In the genomic region with DNA sequence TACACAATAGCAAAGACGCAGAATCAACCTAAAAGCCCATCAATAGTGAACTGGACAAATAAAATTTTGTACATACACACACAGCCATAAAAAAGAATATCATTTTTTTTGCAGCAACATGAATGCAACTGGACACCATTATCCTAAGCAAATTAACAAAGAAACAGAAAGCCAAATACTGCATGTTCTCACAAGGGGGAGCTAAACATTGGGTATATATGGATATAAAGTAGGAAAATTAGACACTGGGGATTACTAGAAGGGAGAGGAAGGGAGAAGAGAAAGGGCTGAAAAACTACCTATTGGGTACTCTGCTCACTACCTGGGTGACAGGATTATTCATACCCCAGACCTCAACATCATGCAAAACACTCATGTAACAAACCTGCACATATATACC, we compare ENCODE assay signal across 17 cellular contexts. TPM values are rescaled to one million over a fixed set of nuclear protein-coding genes. Genes with fewer than 3 reads are reported as not detected.
DNase-seq lines count a peak whose midpoint lies in the region; ATAC-seq and TF ChIP-seq lines count a peak whose summit lies in the region.
"Had no signal": no experiment of that assay in that cellular context is flagged by ENCODE, and none has a peak within 500 bp of the region (broad histone marks: within the 10 kb centered on the region; RNA-seq: fewer than 3 reads in every experiment).

No MANE protein-coding gene starts in this region.

- POLR2A ChIA-PET in RWPE1 (lab: Yijun Ruan, JAX; ENCODE audit: low non-redundant PET), result no interaction called here

- DNase-seq in DMS53 (lab: John Stamatoyannopoulos, UW) (peak; percentile 50), DMS53 treated with DMSO at 0.1 percent for 48 hours (lab: John Stamatoyannopoulos, UW; ENCODE audit: unreplicated experiment) (no peak), neural crest cell (ENCODE audit: low read depth, low spot score) (no peak), RWPE1 (ENCODE audit: low spot score) (no peak)
- DNase-seq in stimulated activated CD8-positive, alpha-beta memory T cell treated with anti-CD3 and anti-CD28 coated beads, Interleukin-4, amount 100 ng/mL, for 48 hours, result no peak
- DNase-seq: activated B cell treated with CpG ODN at 0.5 μM for 24 hours; activated T-cell treated with anti-CD3 and anti-CD28 coated beads, Interleukin-2, amount 50 U/mL, for 24 hours; aorta; NCI-H1930 had no signal

- H3K4me1 Mint-ChIP-seq in neural crest cell, result no peaks in the 10 kb centered on the region
- H3K4me1 Mint-ChIP-seq: activated B cell treated with CpG ODN at 0.5 μM for 24 hours had no signal

- H3K9me3 Mint-ChIP-seq in neural crest cell, result peaks cover 5% of the 10 kb centered on the region

- CTCF ChIA-PET in RWPE1 (lab: Yijun Ruan, JAX), result no interaction called here

- TF ChIP-seq CTCF in LNCAP (IDR thresholded peaks at IDR 0.05), result peak; percentile 27; the same call in 1 of the 2 replicates
- peak; percentile 6; the same call in 1 of the 2 replicates for TF ChIP-seq CTCF in VCaP (conservative IDR thresholded peaks at IDR 0.05)
- peak; percentile 31 for TF ChIP-seq CTCF in neural crest cell (conservative IDR thresholded peaks at IDR 0.05)
- no peak for TF ChIP-seq CTCF in RWPE1 (conservative IDR thresholded peaks at IDR 0.05; ENCODE audit: low read depth)

- ATAC-seq in HG03159 (IDR thresholded peaks at IDR 0.05; ENCODE audit: unreplicated experiment), result no peak
- ATAC-seq: A549 had no signal

- no peak overlapping the region for H3K27ac ChIP-seq in VCaP
- no peak overlapping the region for H3K27ac ChIP-seq in RWPE1
- H3K27ac ChIP-seq: A549, epithelial cell of prostate, prostate gland had no signal

- H3K27me3 Mint-ChIP-seq in neural crest cell (ENCODE audit: low read depth), result peaks cover 4% of the 10 kb centered on the region

- peaks cover 8% of the 10 kb centered on the region for H3K36me3 Mint-ChIP-seq in neural crest cell (ENCODE audit: low read depth)

- H3K27ac Mint-ChIP-seq in neural crest cell (ENCODE audit: unreplicated experiment), result no peak overlapping the region
- H3K27ac Mint-ChIP-seq: activated B cell treated with CpG ODN at 0.5 μM for 24 hours; activated T-cell treated with anti-CD3 and anti-CD28 coated beads, Interleukin-2, amount 50 U/mL, for 24 hours had no signal

- no peak overlapping the region for H3K4me3 Mint-ChIP-seq in neural crest cell
- H3K4me3 Mint-ChIP-seq: activated B cell treated with CpG ODN at 0.5 μM for 24 hours; activated T-cell treated with anti-CD3 and anti-CD28 coated beads, Interleukin-2, amount 50 U/mL, for 24 hours had no signal

RNA-seq across cellular contexts. Expression of a gene that starts 28.2 kb away (rescaled TPM):
- 0.12 TPM in 1 of 2 replicates, not detected in the other for total RNA-seq in neural crest cell
- total RNA-seq: activated B cell treated with CpG ODN at 0.5 μM for 24 hours, G401, mucosa of gallbladder had no signal
